15 cellular contexts compared by ENCODE assay signal in the genomic region with DNA sequence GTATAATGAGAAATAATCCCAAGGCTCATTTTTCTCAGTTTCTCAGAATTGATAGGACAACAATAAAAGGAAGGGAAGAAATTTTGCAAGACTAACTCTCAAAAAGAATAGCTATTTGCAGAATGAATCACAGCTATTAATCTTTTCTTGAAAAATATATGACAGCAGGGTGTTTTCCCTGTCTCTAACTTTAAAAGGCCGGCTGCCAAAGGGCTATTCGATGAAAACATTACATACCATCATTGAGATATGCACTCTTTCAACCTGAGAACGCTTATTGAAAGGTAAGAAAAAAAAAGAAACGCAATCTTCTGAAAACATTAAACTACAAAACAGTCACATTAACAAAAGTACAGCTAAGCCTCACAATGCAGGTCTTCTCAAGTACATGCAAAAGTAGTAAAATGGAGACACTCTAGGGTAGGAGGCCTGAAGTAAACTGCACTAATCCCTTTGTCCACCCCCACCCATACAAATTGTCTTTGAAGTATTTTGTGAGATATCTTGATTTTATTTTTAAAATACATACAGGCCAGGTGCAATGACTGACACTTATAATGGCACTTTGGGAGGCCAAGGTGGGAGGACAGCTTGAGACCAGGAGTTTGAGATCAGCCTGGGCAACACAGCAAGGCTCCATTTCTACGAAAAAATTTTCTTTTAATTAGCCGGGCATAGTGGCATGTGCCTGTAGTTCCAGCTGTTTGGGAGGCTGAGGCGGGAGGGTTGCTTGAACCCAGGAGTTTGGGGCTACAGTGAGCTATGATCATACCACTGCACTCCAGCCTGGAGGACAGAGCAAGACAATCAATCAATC.
DNase-seq lines count a peak whose midpoint lies in the region; FAIRE-seq and TF ChIP-seq lines count a peak whose summit lies in the region.
"Had no signal": no experiment of that assay in that cellular context is flagged by ENCODE, and none has a peak within 500 bp of the region (broad histone marks: within the 10 kb centered on the region; RNA-seq: fewer than 3 reads in every experiment).

No MANE protein-coding gene starts in this region.

- H3K36me3 ChIP-seq in bronchial epithelial cell (ENCODE audit: control insufficient read depth, insufficient read depth, low read length), result no peaks in the 10 kb centered on the region
- H3K36me3 ChIP-seq: upper lobe of left lung had no signal

- TF ChIP-seq RAD21 in Ishikawa (IDR thresholded peaks at IDR 0.05; ENCODE audit: low read depth), result no peak

- no peak overlapping the region for H3K4me3 ChIP-seq in bronchial epithelial cell (ENCODE audit: low read depth, low read length)
- H3K4me3 ChIP-seq: upper lobe of left lung had no signal

- TF ChIP-seq EP300 in Ishikawa (IDR thresholded peaks at IDR 0.05; ENCODE audit: borderline replicate concordance), result peak; percentile 59; the same call in 1 of the 2 replicates

- FAIRE-seq in bronchial epithelial cell (lab: Jason Lieb, UNC), result no peak

- in situ Hi-C loops in ACHN (cut with HindIII; ENCODE audit: low pct_ligation_motif_present, low pct_unique_long_range_greater_than_20kb, low sequenced_read_pairs), result no loop called here

- DNase-seq in ACHN (peak; percentile 53), bronchial epithelial cell (ENCODE audit: low read depth) (peak; percentile 81), kidney glomerular epithelial cell (lab: John Stamatoyannopoulos, UW) (peak; percentile 72), amniotic stem cell (lab: John Stamatoyannopoulos, UW) (no peak), RKO (ENCODE audit: low spot score) (no peak), germinal center (ENCODE audit: low spot score) (no peak)
- DNase-seq in activated T-cell treated with anti-CD3 and anti-CD28 coated beads, Interleukin-2, amount 50 U/mL, for 48 hours, result no peak
- DNase-seq: activated B cell treated with CpG ODN at 0.5 μM for 24 hours, activated T-cell treated with anti-CD3 and anti-CD28 coated beads for 4 hours, AML-193, left cardiac atrium, NCI-H446 treated with DMSO at 0.1 percent for 48 hours, nephron progenitor cell, upper lobe of left lung had no signal

- no peaks in the 10 kb centered on the region for H3K27me3 ChIP-seq in bronchial epithelial cell (ENCODE audit: control insufficient read depth, insufficient read depth, low read length)
- H3K27me3 ChIP-seq: upper lobe of left lung had no signal

- TF ChIP-seq CTCF in bronchial epithelial cell (IDR thresholded peaks at IDR 0.05; ENCODE audit: insufficient read depth, low read length, severe bottlenecking), result no peak

TF ChIP-seq in Ishikawa, 13 proteins besides CTCF, POLR2A, EP300 and RAD21:
- TF ChIP-seq FOXM1 (IDR thresholded peaks at IDR 0.05; ENCODE audit: borderline replicate concordance, low read depth), result peak; percentile 46; the same call in 1 of the 2 replicates
- TF ChIP-seq TEAD4 (IDR thresholded peaks at IDR 0.05), result peak; percentile 32; the same call in 1 of the 2 replicates
- no peak for TF ChIP-seq YY1 (IDR thresholded peaks at IDR 0.05; ENCODE audit: low read depth)
- TF ChIP-seq NFIC (IDR thresholded peaks at IDR 0.05), result peak; percentile 62
- no peak for TF ChIP-seq TCF12 (IDR thresholded peaks at IDR 0.05; ENCODE audit: low read depth)
- peak; percentile 79; the same call in 1 of the 2 replicates for TF ChIP-seq CEBPB (IDR thresholded peaks at IDR 0.05)
- no peak for TF ChIP-seq CREB1 (IDR thresholded peaks at IDR 0.05; ENCODE audit: low read depth)
- TF ChIP-seq ZBTB7A (IDR thresholded peaks at IDR 0.05; ENCODE audit: low read depth), result peak; percentile 5; the same call in 1 of the 2 replicates
- TF ChIP-seq, protein P1, sequence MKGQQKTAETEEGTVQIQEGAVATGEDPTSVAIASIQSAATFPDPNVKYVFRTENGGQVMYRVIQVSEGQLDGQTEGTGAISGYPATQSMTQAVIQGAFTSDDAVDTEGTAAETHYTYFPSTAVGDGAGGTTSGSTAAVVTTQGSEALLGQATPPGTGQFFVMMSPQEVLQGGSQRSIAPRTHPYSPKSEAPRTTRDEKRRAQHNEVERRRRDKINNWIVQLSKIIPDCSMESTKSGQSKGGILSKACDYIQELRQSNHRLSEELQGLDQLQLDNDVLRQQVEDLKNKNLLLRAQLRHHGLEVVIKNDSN (IDR thresholded peaks at IDR 0.05), result no peak

Comparison
In these comparisons a context has a peak if more than half of its experiments do, and no peak if none do; other contexts are left out.
1. DNase-seq: peak in ACHN (single experiment), bronchial epithelial cell (single experiment) and kidney glomerular epithelial cell (single experiment); none in amniotic stem cell (single experiment), RKO (single experiment), activated T-cell treated with anti-CD3 and anti-CD28 coated beads, Interleukin-2, amount 50 U/mL, for 48 hours (0 of 2) and germinal center (single experiment).